1 cellular context compared by ENCODE assay signal in the genomic region with DNA sequence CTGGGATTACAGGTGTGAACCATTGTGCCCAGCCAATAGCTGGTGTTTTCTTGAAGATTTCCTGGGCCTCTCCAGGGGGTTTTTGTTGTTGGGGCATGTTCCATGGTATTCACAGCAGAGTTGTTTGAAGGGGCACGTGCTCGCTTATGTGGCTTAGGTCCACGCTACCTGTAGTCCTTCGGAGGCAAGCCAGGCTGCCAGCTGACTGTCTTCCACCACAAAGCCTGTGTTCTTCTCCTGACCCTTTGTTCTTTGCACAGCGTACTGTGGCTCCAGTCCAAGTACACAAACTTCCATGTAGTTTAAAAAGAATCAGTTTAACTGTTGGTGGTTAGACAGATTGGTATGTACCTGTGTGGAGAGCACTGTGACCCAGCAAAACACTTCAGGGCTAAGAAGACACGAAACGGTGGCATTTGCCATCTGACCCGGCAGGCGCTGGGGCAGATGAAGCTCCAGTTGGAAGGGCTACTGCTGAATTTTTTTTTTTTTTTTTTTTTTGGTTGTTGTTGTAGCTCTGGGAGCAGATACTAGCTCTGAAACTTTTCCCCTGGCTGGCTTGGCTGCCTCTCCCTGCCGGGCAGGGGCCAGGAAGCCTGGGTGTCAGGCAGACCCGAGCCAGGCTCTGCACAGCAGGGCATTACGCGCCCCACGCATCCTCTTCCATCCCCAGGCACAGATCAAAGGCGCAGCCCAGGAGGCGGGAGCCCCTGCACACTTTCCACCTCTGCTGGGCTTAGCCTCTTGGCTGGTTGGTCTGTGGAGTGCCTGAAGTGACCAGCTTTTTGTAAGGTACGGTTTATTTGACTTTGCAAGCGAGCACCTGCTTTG.
TF ChIP-seq lines count a peak whose summit lies in the region.

No MANE protein-coding gene starts in this region.

TF ChIP-seq in HepG2, 621 proteins besides CTCF, POLR2A, EP300 and RAD21 (continued from another document and continues in another):
- TF ChIP-seq, protein P1, sequence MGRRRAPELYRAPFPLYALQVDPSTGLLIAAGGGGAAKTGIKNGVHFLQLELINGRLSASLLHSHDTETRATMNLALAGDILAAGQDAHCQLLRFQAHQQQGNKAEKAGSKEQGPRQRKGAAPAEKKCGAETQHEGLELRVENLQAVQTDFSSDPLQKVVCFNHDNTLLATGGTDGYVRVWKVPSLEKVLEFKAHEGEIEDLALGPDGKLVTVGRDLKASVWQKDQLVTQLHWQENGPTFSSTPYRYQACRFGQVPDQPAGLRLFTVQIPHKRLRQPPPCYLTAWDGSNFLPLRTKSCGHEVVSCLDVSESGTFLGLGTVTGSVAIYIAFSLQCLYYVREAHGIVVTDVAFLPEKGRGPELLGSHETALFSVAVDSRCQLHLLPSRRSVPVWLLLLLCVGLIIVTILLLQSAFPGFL (CRISPR knock-in tag; IDR thresholded peaks at IDR 0.05) = no peak
- TF ChIP-seq ZNF572 (CRISPR knock-in tag; IDR thresholded peaks at IDR 0.05) (0 out of 2 replicates have a peak, but pooled peaks have one; percentile 66), EZH2 (conservative IDR thresholded peaks at IDR 0.05; ENCODE audit: low read depth, low read length) (no peak), TFAP4 (IDR thresholded peaks at IDR 0.05; ENCODE audit: borderline replicate concordance, low read depth) (peak; percentile 100), SYNCRIP (IDR thresholded peaks at IDR 0.05; ENCODE audit: insufficient read depth, low read depth, low read length) (no peak), CAMTA2 (CRISPR knock-in tag; IDR thresholded peaks at IDR 0.05; ENCODE audit: borderline replicate concordance) (no peak), IRF2 (CRISPR knock-in tag; IDR thresholded peaks at IDR 0.05) (peak; percentile 74), MATR3 (CRISPR knock-in tag; IDR thresholded peaks at IDR 0.05) (no peak), HOXA3 (CRISPR knock-in tag; IDR thresholded peaks at IDR 0.05) (peak; percentile 74; the same call in 1 of the 2 replicates), GATAD1 (CRISPR knock-in tag; IDR thresholded peaks at IDR 0.05) (no peak), ZNF318 (CRISPR knock-in tag; IDR thresholded peaks at IDR 0.05) (peak; percentile 77; the same call in 1 of the 2 replicates), PAXIP1 (CRISPR knock-in tag; conservative IDR thresholded peaks at IDR 0.05) (peak; percentile 89), ZNF3 (CRISPR knock-in tag; IDR thresholded peaks at IDR 0.05) (no peak; the same call in 1 of the 2 replicates), ZNF160 (CRISPR knock-in tag; IDR thresholded peaks at IDR 0.05) (no peak; the same call in none of the 2 replicates), POGK (CRISPR knock-in tag; conservative IDR thresholded peaks at IDR 0.05) (0 out of 2 replicates have a peak, but pooled peaks have one; percentile 13), ZSCAN29 (CRISPR knock-in tag; conservative IDR thresholded peaks at IDR 0.05) (peak; percentile 80; the same call in 1 of the 2 replicates), NR2F1 (CRISPR knock-in tag; IDR thresholded peaks at IDR 0.05) (0 out of 4 replicates have a peak, but pooled peaks of 1 of the 2 experiments have one; percentile 18), ATF1 (CRISPR knock-in tag; IDR thresholded peaks at IDR 0.05) (peak; percentile 66; the same call in 1 of the 2 replicates), ZNF772 (CRISPR knock-in tag; IDR thresholded peaks at IDR 0.05) (peak; percentile 68), ETV6 (CRISPR knock-in tag; conservative IDR thresholded peaks at IDR 0.05) (peak; percentile 86), ZFP36L2 (CRISPR knock-in tag; IDR thresholded peaks at IDR 0.05) (no peak), PCBP1 (IDR thresholded peaks at IDR 0.05; ENCODE audit: borderline replicate concordance, low read depth, low read length) (no peak), AGO2 (optimal IDR thresholded peaks at IDR 0.05; ENCODE audit: low read depth, low read length) (peak; percentile 87), ASH2L (IDR thresholded peaks at IDR 0.05; ENCODE audit: insufficient read length, low read depth, low read length) (peak; percentile 67), ZGPAT (CRISPR knock-in tag; IDR thresholded peaks at IDR 0.05) (peak; percentile 66), ZNF34 (CRISPR knock-in tag; IDR thresholded peaks at IDR 0.05; ENCODE audit: borderline replicate concordance) (no peak), MTF1 (CRISPR knock-in tag; IDR thresholded peaks at IDR 0.05) (0 out of 2 replicates have a peak, but pooled peaks have one; percentile 68), POGZ (CRISPR knock-in tag; IDR thresholded peaks at IDR 0.05) (peak; percentile 65; the same call in 1 of the 2 replicates), STAG1 (CRISPR knock-in tag; IDR thresholded peaks at IDR 0.05) (peak; percentile 29), TFE3 (CRISPR knock-in tag; IDR thresholded peaks at IDR 0.05) (peak; percentile 91), BRCA1 (CRISPR knock-in tag; IDR thresholded peaks at IDR 0.05) (peak; percentile 72), ZBTB43 (CRISPR knock-in tag; conservative IDR thresholded peaks at IDR 0.05) (peak; percentile 83; the same call in 1 of the 2 replicates), ZNF660 (CRISPR knock-in tag; IDR thresholded peaks at IDR 0.05; ENCODE audit: borderline replicate concordance, low read depth) (no peak)
